In genomic region chr10:90326498-90327267, GRCh38 we compare ENCODE assay signal across 19 cellular contexts.
A peak's percentile ranks its signal among the peaks of the same experiment; 100 is the strongest.
DNase-seq lines count a peak whose midpoint lies in the region; ATAC-seq, FAIRE-seq and TF ChIP-seq lines count a peak whose summit lies in the region.
"Had no signal": no experiment of that assay in that cellular context is flagged by ENCODE, and none has a peak within 500 bp of the region (broad histone marks: within the 10 kb centered on the region; RNA-seq: fewer than 3 reads in every experiment).

No MANE protein-coding gene starts in this region.

- DNase-seq in AG04449 (ENCODE audit: low read depth, low spot score) = peak; percentile 29
- peak; percentile 48 for DNase-seq in NCI-H226
- peak; percentile 15 for DNase-seq in endothelial cell of umbilical vein (ENCODE audit: low read depth, low spot score)
- peak; percentile 90 for DNase-seq in kidney tubule cell (ENCODE audit: low spot score)
- DNase-seq in activated T-helper 2 cell treated with anti-CD3 and anti-CD28 coated beads, Interferon-gamma antibody, Interleukin-2, Interleukin-4, amounts not matched to agents 10 μg/mL and 5 μg/mL and 100 μg/mL, durations not matched to agents 14 hours and 24 hours and 36 hours (ENCODE audit: low spot score) = no peak
- no peak for DNase-seq in NK-92 treated with Interleukin-12 subunit alpha and Interleukin-12 subunit beta, amount 100 ng/mL, for 24 hours (lab: John Stamatoyannopoulos, UW)
- DNase-seq: activated CD4-positive, alpha-beta T cell treated with anti-CD3 and anti-CD28 coated beads for 36 hours; activated CD8-positive, alpha-beta memory T cell treated with anti-CD3 and anti-CD28 coated beads, Interleukin-2, amount 50 U/mL, for 4 hours; activated naive CD4-positive, alpha-beta T cell treated with anti-CD3 and anti-CD28 coated beads, Interleukin-2, amount 50 U/mL, for 16 hours; hypothalamus; left lung; NCI-H1417; T1000 had no signal

- H3K36me3 Mint-ChIP-seq in activated T-helper 2 cell treated with anti-CD3 and anti-CD28 coated beads, Interferon-gamma antibody, Interleukin-2, Interleukin-4, amounts not matched to agents 10 μg/mL and 5 μg/mL and 100 μg/mL, durations not matched to agents 14 hours and 24 hours and 36 hours (ENCODE audit: low read depth) = no peaks in the 10 kb centered on the region

- H3K79me2 ChIP-seq in endothelial cell of umbilical vein (ENCODE audit: control insufficient read depth, insufficient read depth, low read length) = no peaks in the 10 kb centered on the region

- TF ChIP-seq POLR2A in endothelial cell of umbilical vein (IDR thresholded peaks at IDR 0.05; ENCODE audit: low read depth, low read length) = no peak

- intact Hi-C loops in endothelial cell of umbilical vein (cut with micrococcal nuclease) = no loop called here
- intact Hi-C loops in activated T-helper 2 cell treated with anti-CD3 and anti-CD28 coated beads, Interferon-gamma antibody, Interleukin-2, Interleukin-4, amounts not matched to agents 10 μg/mL and 5 μg/mL and 100 μg/mL, durations not matched to agents 14 hours and 24 hours and 36 hours (cut with micrococcal nuclease) = no loop called here

- dilution Hi-C loops in endothelial cell of umbilical vein (cut with MboI; ENCODE audit: extremely low pct_ligation_motif_present, low sequenced_read_pairs) = no loop called here

- H3K9me3 ChIP-seq in endothelial cell of umbilical vein (replicated peaks; ENCODE audit: control insufficient read depth, insufficient read depth, low read length) = no peaks in the 10 kb centered on the region
- H3K9me3 ChIP-seq: left lung, prostate gland, SJSA1 had no signal

- peak; percentile 63 for FAIRE-seq in endothelial cell of umbilical vein (lab: Jason Lieb, UNC)

- H3K27me3 Mint-ChIP-seq in activated T-helper 2 cell treated with anti-CD3 and anti-CD28 coated beads, Interferon-gamma antibody, Interleukin-2, Interleukin-4, amounts not matched to agents 10 μg/mL and 5 μg/mL and 100 μg/mL, durations not matched to agents 14 hours and 24 hours and 36 hours (ENCODE audit: low read depth) = no peaks in the 10 kb centered on the region

- no peak overlapping the region for H2AFZ ChIP-seq in endothelial cell of umbilical vein (ENCODE audit: low read depth, low read length)

- H3K27me3 ChIP-seq in endothelial cell of umbilical vein (ENCODE audit: control insufficient read depth in 2 of 2, insufficient read depth in 2 of 2, low read length in 2 of 2) = no peaks in the 10 kb centered on the region
- H3K27me3 ChIP-seq: left lung, SJSA1 had no signal

- H3K9ac ChIP-seq in endothelial cell of umbilical vein (replicated peaks; ENCODE audit: extremely low read depth, insufficient read depth, low read length) = no peak overlapping the region
- H3K9ac ChIP-seq: KMS-11 had no signal

- H3K4me3 ChIP-seq in AG04449 (ENCODE audit: low read depth, low read length) = no peak overlapping the region
- no peak overlapping the region for H3K4me3 ChIP-seq in endothelial cell of umbilical vein (replicated peaks in 1 of 3; ENCODE audit: insufficient read depth in 1 of 3, low read depth in 1 of 3, low read length in 3 of 3)
- H3K4me3 ChIP-seq: left lung, prostate gland, SJSA1 had no signal

- H3K4me2 ChIP-seq in endothelial cell of umbilical vein (ENCODE audit: insufficient read depth, low read length) = no peak overlapping the region
- H3K4me2 ChIP-seq: KMS-11 had no signal

- BruUV-seq in endothelial cell of umbilical vein (replicated peaks; lab: Mats Ljungman, UMichigan) = no TSS peak

- TF ChIP-seq CTCF in AG04449 (IDR thresholded peaks at IDR 0.05; ENCODE audit: insufficient read depth, low read length, missing control alignments) = no peak
- TF ChIP-seq CTCF in endothelial cell of umbilical vein (IDR thresholded peaks at IDR 0.05; ENCODE audit: extremely low read depth in 1 of 2, insufficient read depth in 1 of 2, low read depth in 1 of 2, low read length in 2 of 2) = no peak

- H3K4me1 ChIP-seq in endothelial cell of umbilical vein (ENCODE audit: control insufficient read depth, extremely low read depth, insufficient read depth, low read length) = no peaks in the 10 kb centered on the region
- H3K4me1 ChIP-seq: left lung, prostate gland had no signal

- ATAC-seq in GM21717 (IDR thresholded peaks at IDR 0.05; ENCODE audit: unreplicated experiment) (no peak), HG02970 (IDR thresholded peaks at IDR 0.05; ENCODE audit: low FRiP score, unreplicated experiment) (no peak)
- ATAC-seq: activated CD4-positive, alpha-beta T cell treated with anti-CD3 and anti-CD28 coated beads for 36 hours; left lung had no signal

- CTCF ChIA-PET in AG04449 (lab: Yijun Ruan, JAX) = no interaction called here
- CTCF ChIA-PET in endothelial cell of umbilical vein (lab: Charles Lee) = no interaction called here

- H3K4me1 Mint-ChIP-seq in activated T-helper 2 cell treated with anti-CD3 and anti-CD28 coated beads, Interferon-gamma antibody, Interleukin-2, Interleukin-4, amounts not matched to agents 10 μg/mL and 5 μg/mL and 100 μg/mL, durations not matched to agents 14 hours and 24 hours and 36 hours (ENCODE audit: low read depth) = no peaks in the 10 kb centered on the region
- H3K4me1 Mint-ChIP-seq: activated CD4-positive, alpha-beta T cell treated with anti-CD3 and anti-CD28 coated beads for 36 hours; B cell had no signal

- H3K36me3 ChIP-seq in endothelial cell of umbilical vein (ENCODE audit: control insufficient read depth in 2 of 2, extremely low read depth in 1 of 2, insufficient read depth in 2 of 2, low read length in 2 of 2) = no peaks in the 10 kb centered on the region
- H3K36me3 ChIP-seq: left lung, prostate gland, SJSA1 had no signal

- H3K9me1 ChIP-seq in endothelial cell of umbilical vein (replicated peaks; ENCODE audit: control insufficient read depth, extremely low read depth, insufficient read depth, low read length) = no peaks in the 10 kb centered on the region

- H3K27ac Mint-ChIP-seq in activated T-helper 2 cell treated with anti-CD3 and anti-CD28 coated beads, Interferon-gamma antibody, Interleukin-2, Interleukin-4, amounts not matched to agents 10 μg/mL and 5 μg/mL and 100 μg/mL, durations not matched to agents 14 hours and 24 hours and 36 hours = no peak overlapping the region
- H3K27ac Mint-ChIP-seq: activated CD4-positive, alpha-beta T cell treated with anti-CD3 and anti-CD28 coated beads for 36 hours; B cell had no signal

- no peak overlapping the region for H3K27ac ChIP-seq in endothelial cell of umbilical vein (ENCODE audit: insufficient read depth, low read depth, low read length)
- H3K27ac ChIP-seq: KMS-11, left lung, prostate gland, SJSA1 had no signal

- H4K20me1 ChIP-seq in endothelial cell of umbilical vein (replicated peaks; ENCODE audit: control insufficient read depth, extremely low read depth, insufficient read depth, low read length) = no peaks in the 10 kb centered on the region

- POLR2A ChIA-PET in AG04449 (lab: Yijun Ruan, JAX) = no interaction called here
- POLR2A ChIA-PET in endothelial cell of umbilical vein (lab: Charles Lee) = no interaction called here

- no peaks in the 10 kb centered on the region for H3K9me3 Mint-ChIP-seq in activated T-helper 2 cell treated with anti-CD3 and anti-CD28 coated beads, Interferon-gamma antibody, Interleukin-2, Interleukin-4, amounts not matched to agents 10 μg/mL and 5 μg/mL and 100 μg/mL, durations not matched to agents 14 hours and 24 hours and 36 hours

- H3K4me3 Mint-ChIP-seq in activated T-helper 2 cell treated with anti-CD3 and anti-CD28 coated beads, Interferon-gamma antibody, Interleukin-2, Interleukin-4, amounts not matched to agents 10 μg/mL and 5 μg/mL and 100 μg/mL, durations not matched to agents 14 hours and 24 hours and 36 hours (ENCODE audit: low read depth) = no peak overlapping the region
- H3K4me3 Mint-ChIP-seq: activated CD4-positive, alpha-beta T cell treated with anti-CD3 and anti-CD28 coated beads for 36 hours; B cell had no signal

TF ChIP-seq in endothelial cell of umbilical vein, 7 proteins besides CTCF, POLR2A, EP300 and RAD21:
- TF ChIP-seq EZH2 (IDR thresholded peaks at IDR 0.05; ENCODE audit: borderline replicate concordance, low read depth, low read length, severe bottlenecking) (no peak), JUN (IDR thresholded peaks at IDR 0.05; ENCODE audit: borderline replicate concordance, insufficient read depth, insufficient read length, low read depth) (no peak), POLR2AphosphoS5 (IDR thresholded peaks at IDR 0.05; ENCODE audit: insufficient read depth, low read depth, low read length) (no peak), MYC (IDR thresholded peaks at IDR 0.05; ENCODE audit: low read depth, low read length) (no peak), MAX (IDR thresholded peaks at IDR 0.05; ENCODE audit: insufficient read depth, insufficient read length) (no peak), GATA2 (IDR thresholded peaks at IDR 0.05; ENCODE audit: insufficient read depth, insufficient read length, low read depth, low read length) (no peak), FOS (IDR thresholded peaks at IDR 0.05; ENCODE audit: borderline replicate concordance, insufficient read depth, low read length) (no peak)

Comparison
In these comparisons a context has a peak if more than half of its experiments do, and no peak if none do; other contexts are left out.
1. DNase-seq: peak in AG04449 (single experiment), NCI-H226 (single experiment), endothelial cell of umbilical vein (single experiment) and kidney tubule cell (single experiment); none in activated T-helper 2 cell treated with anti-CD3 and anti-CD28 coated beads, Interferon-gamma antibody, Interleukin-2, Interleukin-4, amounts not matched to agents 10 μg/mL and 5 μg/mL and 100 μg/mL, durations not matched to agents 14 hours and 24 hours and 36 hours (single experiment) and NK-92 treated with Interleukin-12 subunit alpha and Interleukin-12 subunit beta, amount 100 ng/mL, for 24 hours (single experiment).